33 cellular contexts compared by ENCODE assay signal in the genomic region with DNA sequence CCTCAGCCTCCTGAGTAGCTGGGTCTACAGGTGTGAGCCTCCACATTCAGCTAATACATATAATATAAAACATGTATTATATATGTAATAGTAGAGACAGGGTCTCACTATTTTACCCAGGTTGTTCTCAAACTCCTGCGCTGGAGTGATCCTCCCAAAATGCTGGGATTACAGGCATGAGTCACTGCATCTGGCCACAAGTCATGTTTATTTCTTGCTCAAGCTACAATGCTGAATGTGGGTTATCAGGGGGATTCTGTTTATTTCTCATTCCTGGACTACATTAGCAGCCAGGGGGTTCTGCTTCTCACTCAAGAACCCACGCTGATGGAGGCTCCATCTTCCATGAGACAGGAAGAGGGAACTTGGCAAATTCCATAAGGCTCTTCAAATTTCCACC. TPM values are rescaled to one million over a fixed set of nuclear protein-coding genes. Genes with fewer than 3 reads are reported as not detected.
"Had no signal": no experiment of that assay in that cellular context is flagged by ENCODE, and none has a peak within 500 bp of the region (broad histone marks: within the 10 kb centered on the region; RNA-seq: fewer than 3 reads in every experiment).

No MANE protein-coding gene starts in this region.

- H3K27me3 ChIP-seq: colonic mucosa, Peyer's patch, SJCRH30 had no signal

- H3K9me2 ChIP-seq: SK-N-SH had no signal

- H3K36me3 ChIP-seq: colonic mucosa, Peyer's patch, SJCRH30 had no signal

- H3K9me3 Mint-ChIP-seq: activated CD4-positive, alpha-beta memory T cell treated with anti-CD3 and anti-CD28 coated beads for 36 hours; activated CD4-positive, alpha-beta T cell treated with anti-CD3 and anti-CD28 coated beads, Interleukin-2, amount 10 ng/mL, durations not matched to agents 7 days and 5 days; activated naive CD4-positive, alpha-beta T cell treated with anti-CD3 and anti-CD28 coated beads for 36 hours; activated T-helper 17 cell treated with anti-CD3 and anti-CD28 coated beads, Interleukin-2, amount 50 U/mL, for 72 hours had no signal

- H3K4me3 Mint-ChIP-seq: activated CD4-positive, alpha-beta memory T cell treated with anti-CD3 and anti-CD28 coated beads for 36 hours; activated CD4-positive, alpha-beta T cell treated with anti-CD3 and anti-CD28 coated beads, Interleukin-2, amount 10 ng/mL, durations not matched to agents 7 days and 5 days; activated naive CD4-positive, alpha-beta T cell treated with anti-CD3 and anti-CD28 coated beads for 36 hours; activated naive CD8-positive, alpha-beta T cell; activated T-helper 17 cell treated with anti-CD3 and anti-CD28 coated beads, Interleukin-2, amount 50 U/mL, for 72 hours had no signal

- H3K9ac ChIP-seq: SK-N-SH had no signal

- ATAC-seq: activated T-helper 17 cell treated with anti-CD3 and anti-CD28 coated beads, Interleukin-2, amount 50 U/mL, for 72 hours had no signal

- H3K4me2 ChIP-seq: SK-N-SH had no signal

- H3K4me1 Mint-ChIP-seq: activated CD4-positive, alpha-beta T cell treated with anti-CD3 and anti-CD28 coated beads, Interleukin-2, amount 10 ng/mL, durations not matched to agents 7 days and 5 days; activated T-helper 17 cell treated with anti-CD3 and anti-CD28 coated beads, Interleukin-2, amount 50 U/mL, for 72 hours had no signal

- H3K36me3 Mint-ChIP-seq: activated CD4-positive, alpha-beta memory T cell treated with anti-CD3 and anti-CD28 coated beads for 36 hours; activated naive CD8-positive, alpha-beta T cell had no signal

- H3K4me3 ChIP-seq: colonic mucosa, Peyer's patch, SJCRH30 had no signal

- H3K27ac Mint-ChIP-seq: activated CD4-positive, alpha-beta memory T cell treated with anti-CD3 and anti-CD28 coated beads for 36 hours; activated CD4-positive, alpha-beta T cell treated with anti-CD3 and anti-CD28 coated beads, Interleukin-2, amount 10 ng/mL, durations not matched to agents 7 days and 5 days; activated naive CD4-positive, alpha-beta T cell treated with anti-CD3 and anti-CD28 coated beads for 36 hours; activated naive CD8-positive, alpha-beta T cell; activated T-helper 17 cell treated with anti-CD3 and anti-CD28 coated beads, Interleukin-2, amount 50 U/mL, for 72 hours had no signal

- DNase-seq: activated CD4-positive, alpha-beta memory T cell treated with anti-CD3 and anti-CD28 coated beads for 36 hours; activated CD4-positive, alpha-beta T cell treated with anti-CD3 and anti-CD28 coated beads, Interleukin-2, amount 10 ng/mL, durations not matched to agents 7 days and 5 days; activated CD4-positive, CD25-positive, alpha-beta regulatory T cell; activated gamma-delta T cell; activated naive CD4-positive, alpha-beta T cell treated with anti-CD3 and anti-CD28 coated beads for 36 hours; activated T-cell treated with anti-CD3 and anti-CD28 coated beads for 4 hours; activated T-cell treated with anti-CD3 and anti-CD28 coated beads, Interleukin-2, amount 50 U/mL, for 48 hours; anterior cingulate cortex; colonic mucosa; NCI-H1092; NCI-H1417 treated with DMSO at 0.1 percent for 48 hours; NCI-H1694 treated with DMSO at 0.1 percent for 48 hours; NCI-H2029 treated with DMSO at 0.1 percent for 48 hours; NCI-H345; NCI-H510A; NCI-H526 treated with DMSO at 0.1 percent for 48 hours; NK-92 treated with Interleukin-12 subunit alpha and Interleukin-12 subunit beta, amount 100 ng/mL, for 24 hours; OCI-M1; Peyer's patch; Right ventricle myocardium superior; SJCRH30; SK-N-SH; T-helper 1 cell had no signal

- H3K4me1 ChIP-seq: colonic mucosa, Peyer's patch, SJCRH30 had no signal

- H3K9me3 ChIP-seq: colonic mucosa, Peyer's patch, SJCRH30, SK-N-SH had no signal

- H3K27ac ChIP-seq: colonic mucosa, Peyer's patch, RWPE1, SJCRH30, VCaP had no signal

RNA-seq across cellular contexts. Expression of a gene that starts 24.8 kb away (rescaled TPM):
- total RNA-seq: activated CD4-positive, alpha-beta memory T cell treated with anti-CD3 and anti-CD28 coated beads for 36 hours; activated CD4-positive, alpha-beta T cell treated with anti-CD3 and anti-CD28 coated beads, Interleukin-2, amount 10 ng/mL, durations not matched to agents 7 days and 5 days; activated CD8-positive, alpha-beta memory T cell treated with anti-CD3 and anti-CD28 coated beads for 36 hours; activated naive CD4-positive, alpha-beta T cell treated with anti-CD3 and anti-CD28 coated beads for 36 hours; activated T-helper 17 cell treated with anti-CD3 and anti-CD28 coated beads, Interleukin-2, amount 50 U/mL, for 72 hours; cardiac septum; cerebellum; colonic mucosa; Peyer's patch; SJCRH30; T-helper 2 cell treated with Interferon-gamma antibody and Interleukin-4, amounts not matched to agents 100 ng/mL and 5 ng/mL, for 36 hours had no signal
- polyA plus RNA-seq: SK-N-SH had no signal

RNA-seq across cellular contexts. Expression of a gene that starts 31.6 kb away (rescaled TPM):
- total RNA-seq: activated CD4-positive, alpha-beta memory T cell treated with anti-CD3 and anti-CD28 coated beads for 36 hours; activated CD4-positive, alpha-beta T cell treated with anti-CD3 and anti-CD28 coated beads, Interleukin-2, amount 10 ng/mL, durations not matched to agents 7 days and 5 days; activated CD8-positive, alpha-beta memory T cell treated with anti-CD3 and anti-CD28 coated beads for 36 hours; activated naive CD4-positive, alpha-beta T cell treated with anti-CD3 and anti-CD28 coated beads for 36 hours; activated T-helper 17 cell treated with anti-CD3 and anti-CD28 coated beads, Interleukin-2, amount 50 U/mL, for 72 hours; Peyer's patch; T-helper 2 cell treated with Interferon-gamma antibody and Interleukin-4, amounts not matched to agents 100 ng/mL and 5 ng/mL, for 36 hours had no signal
- polyA plus RNA-seq: SK-N-SH had no signal

RNA-seq across cellular contexts. Expression of a gene that starts 54.6 kb away (rescaled TPM):
- total RNA-seq: activated CD4-positive, alpha-beta memory T cell treated with anti-CD3 and anti-CD28 coated beads for 36 hours; activated CD4-positive, alpha-beta T cell treated with anti-CD3 and anti-CD28 coated beads, Interleukin-2, amount 10 ng/mL, durations not matched to agents 7 days and 5 days; activated CD8-positive, alpha-beta memory T cell treated with anti-CD3 and anti-CD28 coated beads for 36 hours; activated naive CD4-positive, alpha-beta T cell treated with anti-CD3 and anti-CD28 coated beads for 36 hours; cardiac septum; cerebellum; colonic mucosa; M059J; Peyer's patch; Right ventricle myocardium superior; SJCRH30 had no signal
- polyA plus RNA-seq: adipose tissue, SK-N-SH had no signal

RNA-seq across cellular contexts. Expression of a gene that starts 56.3 kb away (rescaled TPM):
- total RNA-seq: activated CD4-positive, alpha-beta memory T cell treated with anti-CD3 and anti-CD28 coated beads for 36 hours; activated CD4-positive, alpha-beta T cell treated with anti-CD3 and anti-CD28 coated beads, Interleukin-2, amount 10 ng/mL, durations not matched to agents 7 days and 5 days; activated CD8-positive, alpha-beta memory T cell treated with anti-CD3 and anti-CD28 coated beads for 36 hours; activated naive CD4-positive, alpha-beta T cell treated with anti-CD3 and anti-CD28 coated beads for 36 hours; activated T-helper 17 cell treated with anti-CD3 and anti-CD28 coated beads, Interleukin-2, amount 50 U/mL, for 72 hours; M059J; SJCRH30; T-helper 2 cell treated with Interferon-gamma antibody and Interleukin-4, amounts not matched to agents 100 ng/mL and 5 ng/mL, for 36 hours had no signal
- polyA plus RNA-seq: SK-N-SH had no signal
